Comparison of ENCODE assay signal across 8 cellular contexts in genomic region chr5:116418774-116419173, GRCh38.
"Had no signal": no experiment of that assay in that cellular context is flagged by ENCODE, and none has a peak within 500 bp of the region (broad histone marks: within the 10 kb centered on the region; RNA-seq: fewer than 3 reads in every experiment).

No MANE protein-coding gene starts in this region.

- H3K9me3 Mint-ChIP-seq: IgD-negative memory B cell had no signal

- FAIRE-seq: HepG2, HTR-8/SVneo, K562 had no signal

- H3K27ac Mint-ChIP-seq: IgD-negative memory B cell had no signal

- H3K4me3 ChIP-seq: K562 had no signal

- DNase-seq: IMR-90, KBM-7, KG1 had no signal

- H3K4me1 Mint-ChIP-seq: IgD-negative memory B cell had no signal

- H3K27ac ChIP-seq: HL-60 had no signal

- H3K27me3 Mint-ChIP-seq: IgD-negative memory B cell had no signal

- H3K4me3 Mint-ChIP-seq: IgD-negative memory B cell had no signal

- ATAC-seq: HepG2, K562 had no signal
